6 cellular contexts compared by ENCODE assay signal in the genomic region with DNA sequence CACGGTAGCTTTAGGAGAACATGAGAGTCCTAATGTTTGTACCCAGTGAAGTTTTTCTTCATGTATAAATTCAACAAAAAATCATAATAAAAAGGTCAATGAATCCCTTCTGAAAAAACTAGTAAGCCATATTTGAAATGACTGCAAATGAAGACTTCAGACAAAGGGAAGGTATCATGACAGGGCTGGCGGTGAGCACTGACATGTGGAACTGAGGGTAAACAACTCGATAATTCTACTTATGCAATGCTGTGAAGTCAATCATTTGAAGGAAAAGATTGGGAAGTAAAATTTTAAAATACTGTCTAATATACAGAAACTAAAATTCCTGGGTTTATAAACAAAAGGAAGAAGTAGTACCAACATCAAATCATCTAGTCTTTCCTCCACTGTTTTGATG.
"Had no signal": no experiment of that assay in that cellular context is flagged by ENCODE, and none has a peak within 500 bp of the region (broad histone marks: within the 10 kb centered on the region; RNA-seq: fewer than 3 reads in every experiment).

No MANE protein-coding gene starts in this region.

- H3K4me2 ChIP-seq: GM23338 had no signal

- H3K27ac ChIP-seq: HL-60 had no signal

- H3K27ac Mint-ChIP-seq: GM23338, H9, IgD-negative memory B cell had no signal

- H3K4me3 Mint-ChIP-seq: GM23338, H9, IgD-negative memory B cell had no signal

- H3K36me3 Mint-ChIP-seq: IgD-negative memory B cell had no signal

- DNase-seq: H9, HCEC 1CT, KBM-7 had no signal

- H3K4me3 ChIP-seq: GM23338 had no signal

- H3K9me3 Mint-ChIP-seq: GM23338, H9, IgD-negative memory B cell had no signal

- H2AFZ ChIP-seq: GM23338 had no signal
